Comparison of ENCODE assay signal across 17 cellular contexts in genomic region chr11:108994887-108995286, GRCh38.
"Had no signal": no experiment of that assay in that cellular context is flagged by ENCODE, and none has a peak within 500 bp of the region (broad histone marks: within the 10 kb centered on the region; RNA-seq: fewer than 3 reads in every experiment).

No MANE protein-coding gene starts in this region.

- H3K4me1 Mint-ChIP-seq: nephron had no signal

- H3K27ac Mint-ChIP-seq: activated T-helper 1 cell treated with anti-CD3 and anti-CD28 coated beads, Interleukin-12 subunit alpha, Interleukin-12 subunit beta, Interleukin-2, Interleukin-4 antibody, amounts not matched to agents 30 ng/mL and 10 ng/mL and 1 ng/mL, durations not matched to agents 14 hours and 24 hours and 36 hours; nephron; progenitor cell of endocrine pancreas had no signal

- H3K9me3 Mint-ChIP-seq: activated T-helper 1 cell treated with anti-CD3 and anti-CD28 coated beads, Interleukin-12 subunit alpha, Interleukin-12 subunit beta, Interleukin-2, Interleukin-4 antibody, amounts not matched to agents 30 ng/mL and 10 ng/mL and 1 ng/mL, durations not matched to agents 14 hours and 24 hours and 36 hours had no signal

- H3K27me3 Mint-ChIP-seq: progenitor cell of endocrine pancreas had no signal

- DNase-seq: activated CD4-positive, alpha-beta T cell treated with anti-CD3 and anti-CD28 coated beads for 4 hours; activated naive CD4-positive, alpha-beta T cell; aorta; dorsolateral prefrontal cortex; esophagus squamous epithelium; foreskin keratinocyte; head of caudate nucleus; mammary epithelial cell; occipital lobe; right cardiac atrium; small intestine; stimulated activated naive CD4-positive, alpha-beta T cell; substantia nigra; trophoblast cell had no signal

- H3K4me3 Mint-ChIP-seq: activated T-helper 1 cell treated with anti-CD3 and anti-CD28 coated beads, Interleukin-12 subunit alpha, Interleukin-12 subunit beta, Interleukin-2, Interleukin-4 antibody, amounts not matched to agents 30 ng/mL and 10 ng/mL and 1 ng/mL, durations not matched to agents 14 hours and 24 hours and 36 hours; nephron had no signal

- ATAC-seq: foreskin keratinocyte, right cardiac atrium had no signal
